ENCODE assay signal across 20 cellular contexts in the genomic region with DNA sequence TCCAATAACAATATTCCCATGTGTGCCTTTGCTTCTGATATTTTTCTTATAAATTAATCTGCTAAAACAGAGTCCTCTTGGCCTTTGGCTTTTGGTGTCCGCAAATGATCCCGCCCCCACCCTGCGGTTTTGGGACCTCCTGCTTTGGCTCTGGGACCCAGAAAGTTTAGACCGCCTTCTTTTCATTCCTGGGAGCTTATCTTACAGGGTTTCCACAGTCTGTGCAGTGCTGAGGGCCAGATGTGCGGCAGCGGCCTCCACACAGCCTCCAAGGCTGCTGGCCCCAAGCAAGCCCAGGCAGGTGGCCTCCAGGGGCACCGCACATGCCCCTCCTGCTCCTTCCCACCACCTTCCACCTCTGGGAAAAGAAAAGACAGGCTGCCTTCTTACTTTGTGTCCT.
DNase-seq lines count a peak whose midpoint lies in the region; FAIRE-seq and TF ChIP-seq lines count a peak whose summit lies in the region.
"Had no signal": no experiment of that assay in that cellular context is flagged by ENCODE, and none has a peak within 500 bp of the region (broad histone marks: within the 10 kb centered on the region; RNA-seq: fewer than 3 reads in every experiment).

No MANE protein-coding gene starts in this region.

- no peaks in the 10 kb centered on the region for H3K79me2 ChIP-seq in hepatocyte
- no peaks in the 10 kb centered on the region for H3K79me2 ChIP-seq in OCI-LY7 (ENCODE audit: insufficient read depth, low read depth, low read length)

- CTCF ChIA-PET in OCI-LY7 (lab: Charles Lee; ENCODE audit: unreplicated experiment) = no interaction called here

- intact Hi-C loops in testis (cut with DNase I; ENCODE audit: low total_unique reads) (no loop called here), OCI-LY7 (cut with micrococcal nuclease; ENCODE audit: unreplicated experiment) (no loop called here)

- no peaks in the 10 kb centered on the region for H3K9me3 ChIP-seq in SJCRH30 (replicated peaks)
- no peaks in the 10 kb centered on the region for H3K9me3 ChIP-seq in hepatocyte (ENCODE audit: low read depth)
- H3K9me3 ChIP-seq in testis = no peaks in the 10 kb centered on the region
- no peaks in the 10 kb centered on the region for H3K9me3 ChIP-seq in OCI-LY7 (ENCODE audit: low read length)
- H3K9me3 ChIP-seq: sigmoid colon had no signal

- DNase-seq in SJCRH30 (peak; percentile 60 to 74), hepatocyte (ENCODE audit: low spot score) (no peak), testis (peak; percentile 78), OCI-LY7 (ENCODE audit: low spot score) (no peak)
- no peak for DNase-seq in central memory CD4-positive, alpha-beta T cell
- no peak for DNase-seq in activated effector memory CD4-positive, alpha-beta T cell treated with anti-CD3 and anti-CD28 coated beads, Interleukin-2, amount 50 U/mL, for 16 hours
- DNase-seq: activated CD4-positive, alpha-beta T cell treated with anti-CD3 and anti-CD28 coated beads, Interleukin-2, amount 50 U/mL, for 1 hour; CD4-positive, alpha-beta memory T cell; dermis blood vessel endothelial cell; DMS153; GF-D8; HCEC 1CT; NCI-H1105 treated with DMSO at 0.1 percent for 48 hours; NCI-H2081; sigmoid colon; T-helper 2 cell; WERI-Rb-1 had no signal

- H3K36me3 ChIP-seq in SJCRH30 (no peaks in the 10 kb centered on the region), hepatocyte (replicated peaks; ENCODE audit: insufficient read depth, low read depth) (no peaks in the 10 kb centered on the region), testis (ENCODE audit: low read depth, missing control alignments) (no peaks in the 10 kb centered on the region), OCI-LY7 (ENCODE audit: insufficient read depth, low read length) (no peaks in the 10 kb centered on the region)
- H3K36me3 ChIP-seq: sigmoid colon, WERI-Rb-1 had no signal

- H3K9me2 ChIP-seq in hepatocyte (replicated peaks; ENCODE audit: insufficient read depth) = no peaks in the 10 kb centered on the region
- no peaks in the 10 kb centered on the region for H3K9me2 ChIP-seq in OCI-LY7 (ENCODE audit: insufficient read depth, low read length)

- no peak for TF ChIP-seq POLR2A in testis (IDR thresholded peaks at IDR 0.05)

- no TSS peak for BruUV-seq in OCI-LY7 (replicated peaks; lab: Mats Ljungman, UMichigan)

- H3K27me3 ChIP-seq in SJCRH30 (no peaks in the 10 kb centered on the region; the same call in 1 of the 2 replicates), hepatocyte (no peaks in the 10 kb centered on the region), testis (no peaks in the 10 kb centered on the region)
- H3K27me3 ChIP-seq: sigmoid colon had no signal

- POLR2A ChIA-PET in OCI-LY7 (lab: Charles Lee) = no interaction called here

- WGBS in hepatocyte (ENCODE audit: low lambda C conversion rate, missing lambda C conversion rate) = 86% methylated on average over 7 of the region's 7 CpGs
- 50 to 52% methylated on average over 7 of the region's 7 CpGs for WGBS in testis, 2 donors

- TF ChIP-seq CTCF in hepatocyte (IDR thresholded peaks at IDR 0.05; ENCODE audit: poor library complexity) (no peak), testis (IDR thresholded peaks at IDR 0.05) (no peak), OCI-LY7 (conservative IDR thresholded peaks at IDR 0.05; ENCODE audit: low read length) (no peak)

- H2AFZ ChIP-seq in hepatocyte = no peak overlapping the region
- H2AFZ ChIP-seq in OCI-LY7 (ENCODE audit: low read length) = no peak overlapping the region

- H3K27ac ChIP-seq in SJCRH30 = peak overlapping the region; percentile 1; the same call in 1 of the 2 replicates
- H3K27ac ChIP-seq in hepatocyte = peak overlapping the region; percentile 18
- H3K27ac ChIP-seq in testis = peak overlapping the region in 1 of 2 donors; percentile 27
- no peak overlapping the region for H3K27ac ChIP-seq in OCI-LY7 (ENCODE audit: low read depth, low read length, poor library complexity, severe bottlenecking)
- H3K27ac ChIP-seq: sigmoid colon, SK-N-MC, WERI-Rb-1 had no signal

- peak; percentile 86 for FAIRE-seq in endometrium (lab: Jason Lieb, UNC)
- FAIRE-seq: frontal cortex had no signal

- H3K4me3 ChIP-seq in SJCRH30 (no peak overlapping the region), hepatocyte (no peak overlapping the region), testis (no peak overlapping the region), OCI-LY7 (ENCODE audit: low read depth, low read length, poor library complexity, severe bottlenecking) (no peak overlapping the region)
- H3K4me3 ChIP-seq: sigmoid colon, SK-N-MC had no signal

- H4K20me1 ChIP-seq in hepatocyte (ENCODE audit: insufficient read depth, poor library complexity, severe bottlenecking) = no peaks in the 10 kb centered on the region
- no peaks in the 10 kb centered on the region for H4K20me1 ChIP-seq in OCI-LY7 (ENCODE audit: insufficient read depth, low read length)

- H3K4me2 ChIP-seq in hepatocyte (no peak overlapping the region), OCI-LY7 (ENCODE audit: low read length) (no peak overlapping the region)

- H3K4me1 ChIP-seq in SJCRH30 = peaks cover 35% of the 10 kb centered on the region; the same call in 1 of the 2 replicates
- H3K4me1 ChIP-seq in hepatocyte (ENCODE audit: insufficient read depth) = peaks cover 21% of the 10 kb centered on the region
- H3K4me1 ChIP-seq in testis = peaks cover 48% of the 10 kb centered on the region
- no peaks in the 10 kb centered on the region for H3K4me1 ChIP-seq in OCI-LY7 (ENCODE audit: insufficient read depth, low read length, poor library complexity, severe bottlenecking)
- H3K4me1 ChIP-seq: sigmoid colon had no signal

Comparison
In these comparisons a context has a peak if more than half of its experiments do, and no peak if none do; other contexts are left out.
1. DNase-seq: peak in SJCRH30 (2 of 2) and testis (single experiment); none in hepatocyte (single experiment), central memory CD4-positive, alpha-beta T cell (single experiment), activated effector memory CD4-positive, alpha-beta T cell treated with anti-CD3 and anti-CD28 coated beads, Interleukin-2, amount 50 U/mL, for 16 hours (single experiment) and OCI-LY7 (single experiment).